ENCODE assay signal across 14 cellular contexts in the genomic region with DNA sequence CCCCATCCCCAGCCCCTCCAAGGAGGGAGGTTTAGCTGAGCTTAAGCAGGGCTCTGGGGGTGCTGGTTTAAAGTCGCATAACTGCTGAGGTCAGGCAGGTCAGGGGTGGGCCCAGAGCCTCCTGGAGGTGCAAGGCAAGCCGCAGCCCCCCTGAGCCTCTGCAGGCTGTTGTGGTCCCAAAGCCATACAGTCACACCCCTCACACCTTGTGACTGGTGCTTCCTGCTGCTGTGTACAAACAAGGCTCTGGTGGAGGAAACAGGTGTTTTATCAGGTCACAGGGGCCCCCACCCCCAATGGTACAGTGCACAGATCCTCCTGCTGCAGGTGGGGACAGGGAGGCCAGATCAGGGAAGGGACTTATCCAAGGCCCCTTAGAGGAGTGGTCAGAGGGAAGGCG. TPM values are rescaled to one million over a fixed set of nuclear protein-coding genes. Genes with fewer than 3 reads are reported as not detected.
DNase-seq lines count a peak whose midpoint lies in the region; ATAC-seq and TF ChIP-seq lines count a peak whose summit lies in the region.
"Had no signal": no experiment of that assay in that cellular context is flagged by ENCODE, and none has a peak within 500 bp of the region (broad histone marks: within the 10 kb centered on the region; RNA-seq: fewer than 3 reads in every experiment).

No MANE protein-coding gene starts in this region.

- no peak overlapping the region for H3K27ac Mint-ChIP-seq in Caco-2 (ENCODE audit: unreplicated experiment)

- H3F3A ChIP-seq in Loucy (ENCODE audit: low read depth): no peaks in the 10 kb centered on the region

- H3K36me3 ChIP-seq in BLaER1 treated with 17β-estradiol and CSF1 and Interleukin-3, amounts not matched to agents 10 nM and 100 nM: no peaks in the 10 kb centered on the region
- no peaks in the 10 kb centered on the region for H3K36me3 ChIP-seq in Loucy (ENCODE audit: insufficient read depth, low read length)
- no peaks in the 10 kb centered on the region for H3K36me3 ChIP-seq in lower lobe of right lung
- H3K36me3 ChIP-seq in Caco-2 (ENCODE audit: control insufficient read depth, insufficient read depth, low read length): no peaks in the 10 kb centered on the region

- BruUV-seq in Caco-2 (replicated peaks; lab: Mats Ljungman, UMichigan): no TSS peak

- H3K79me2 ChIP-seq in Loucy (ENCODE audit: insufficient read depth, low read length): no peaks in the 10 kb centered on the region

- POLR2A ChIA-PET in Caco-2 (lab: Charles Lee): no interaction called here

- H3K27ac ChIP-seq in BLaER1 treated with 17β-estradiol and CSF1 and Interleukin-3, amounts not matched to agents 10 nM and 100 nM: no peak overlapping the region
- peak overlapping the region; percentile 24 for H3K27ac ChIP-seq in lower lobe of right lung
- H3K27ac ChIP-seq: C4-2B had no signal

- no peaks in the 10 kb centered on the region for H3K9me2 ChIP-seq in Loucy (replicated peaks; ENCODE audit: low read depth, low read length)

- peaks cover 5% of the 10 kb centered on the region for H3K36me3 Mint-ChIP-seq in Caco-2 (ENCODE audit: insufficient read depth, unreplicated experiment)

- DNase-seq in activated T-helper 1 cell treated with Interleukin-2 at 50 U/mL for 16 hours (ENCODE audit: low read depth): peak; percentile 58
- DNase-seq in lower lobe of right lung: no peak
- DNase-seq in Caco-2: no peak
- DNase-seq in UCSD-AML1 (lab: John Stamatoyannopoulos, UW; ENCODE audit: unreplicated experiment): no peak
- no peak for DNase-seq in NCI-H748 treated with DMSO at 0.1 percent for 48 hours (lab: John Stamatoyannopoulos, UW)
- DNase-seq: aorta; NCI-H1930; NCI-H526 treated with DMSO at 0.1 percent for 48 hours; SHP77 treated with DMSO at 0.1 percent for 48 hours; stimulated activated CD4-positive, alpha-beta T cell treated with anti-CD3 and anti-CD28 coated beads, Interleukin-4, amount 100 ng/mL, for 1 hour had no signal

- no peaks in the 10 kb centered on the region for H3K9me3 Mint-ChIP-seq in Caco-2 (ENCODE audit: unreplicated experiment)

- no peaks in the 10 kb centered on the region for H3K27me3 Mint-ChIP-seq in Caco-2 (ENCODE audit: insufficient read depth, unreplicated experiment)

- H3K4me3 ChIP-seq in BLaER1 treated with 17β-estradiol and CSF1 and Interleukin-3, amounts not matched to agents 10 nM and 100 nM: no peak overlapping the region
- no peak overlapping the region for H3K4me3 ChIP-seq in Loucy (ENCODE audit: low read length, poor library complexity, severe bottlenecking)
- no peak overlapping the region for H3K4me3 ChIP-seq in lower lobe of right lung
- H3K4me3 ChIP-seq in Caco-2 (ENCODE audit: low read depth, low read length): no peak overlapping the region

- H3K9me3 ChIP-seq in BLaER1 treated with 17β-estradiol and CSF1 and Interleukin-3, amounts not matched to agents 10 nM and 100 nM (replicated peaks in 1 of 11): no peaks in the 10 kb centered on the region
- no peaks in the 10 kb centered on the region for H3K9me3 ChIP-seq in Loucy (ENCODE audit: insufficient read depth, low read depth, low read length)
- H3K9me3 ChIP-seq in lower lobe of right lung: no peaks in the 10 kb centered on the region
- no peaks in the 10 kb centered on the region for H3K9me3 ChIP-seq in Caco-2

- H3K9ac ChIP-seq in BLaER1 treated with 17β-estradiol and CSF1 and Interleukin-3, amounts not matched to agents 10 nM and 100 nM: no peak overlapping the region
- H3K9ac ChIP-seq in Loucy (ENCODE audit: low read depth, low read length, poor library complexity, severe bottlenecking): peak overlapping the region; percentile 32

- peaks cover 14 to 55% (median 40%) of the 10 kb centered on the region in 11 experiments for H3K27me3 ChIP-seq in BLaER1 treated with 17β-estradiol and CSF1 and Interleukin-3, amounts not matched to agents 10 nM and 100 nM
- H3K27me3 ChIP-seq in Loucy (ENCODE audit: insufficient read depth, low read length, poor library complexity, severe bottlenecking): no peaks in the 10 kb centered on the region
- no peaks in the 10 kb centered on the region for H3K27me3 ChIP-seq in lower lobe of right lung (ENCODE audit: low read depth)
- no peaks in the 10 kb centered on the region for H3K27me3 ChIP-seq in Caco-2 (replicated peaks; ENCODE audit: control insufficient read depth, insufficient read depth, low read length)

- H3K4me2 ChIP-seq in BLaER1 treated with 17β-estradiol and CSF1 and Interleukin-3, amounts not matched to agents 10 nM and 100 nM: peak overlapping the region in 9 of 11 experiments; percentile 65 to 95 (median 89); a peak in 16 of 22 replicates
- peak overlapping the region; percentile 34 for H3K4me2 ChIP-seq in Loucy (ENCODE audit: low read depth, low read length, poor library complexity, severe bottlenecking)

- H4K20me1 ChIP-seq in BLaER1 treated with 17β-estradiol and CSF1 and Interleukin-3, amounts not matched to agents 10 nM and 100 nM: peaks cover 0 to 99% (median 65%) of the 10 kb centered on the region in 11 experiments; a peak in 20 of 22 replicates
- no peaks in the 10 kb centered on the region for H4K20me1 ChIP-seq in Loucy (ENCODE audit: insufficient read depth, low read length, poor library complexity, severe bottlenecking)

- ATAC-seq in lower lobe of right lung (peak in 1 of 2 donors; percentile 17), HG02759 (IDR thresholded peaks at IDR 0.05; ENCODE audit: unreplicated experiment) (no peak)

- CTCF ChIA-PET in Caco-2 (lab: Charles Lee): no interaction called here

- intact Hi-C loops in lower lobe of right lung (cut with DNase I) (no loop called here), Caco-2 (cut with micrococcal nuclease; ENCODE audit: unreplicated experiment) (no loop called here)

- H2AFZ ChIP-seq in Loucy (ENCODE audit: low read length): no peak overlapping the region

- TF ChIP-seq CTCF in Loucy (conservative IDR thresholded peaks at IDR 0.05; ENCODE audit: low read length): no peak
- no peak for TF ChIP-seq CTCF in lower lobe of right lung (IDR thresholded peaks at IDR 0.05)
- no peak for TF ChIP-seq CTCF in Caco-2 (IDR thresholded peaks at IDR 0.05; ENCODE audit: insufficient read depth in 1 of 2, low read depth in 1 of 2, low read length in 1 of 2, severe bottlenecking in 1 of 2, unreplicated experiment in 1 of 2)

- H3K4me1 Mint-ChIP-seq in Caco-2 (ENCODE audit: low read depth, unreplicated experiment): no peaks in the 10 kb centered on the region

- no peak overlapping the region for H3K4me3 Mint-ChIP-seq in Caco-2 (ENCODE audit: unreplicated experiment)

- peaks cover 18 to 68% (median 61%) of the 10 kb centered on the region in 10 experiments for H3K4me1 ChIP-seq in BLaER1 treated with 17β-estradiol and CSF1 and Interleukin-3, amounts not matched to agents 10 nM and 100 nM
- H3K4me1 ChIP-seq in Loucy (ENCODE audit: insufficient read depth, low read length, poor library complexity, severe bottlenecking): peaks cover 21% of the 10 kb centered on the region
- H3K4me1 ChIP-seq in lower lobe of right lung: peaks cover 36% of the 10 kb centered on the region
- no peaks in the 10 kb centered on the region for H3K4me1 ChIP-seq in Caco-2

RNA-seq across cellular contexts. Expression of a gene that starts 8.0 kb away (rescaled TPM):
- total RNA-seq in lower lobe of right lung (5.7 TPM), Caco-2 (2022) (36.2 and 36.5 TPM in 2 replicates)

RNA-seq across cellular contexts. Expression of a gene that starts 54.2 kb away (rescaled TPM):
- total RNA-seq in lower lobe of right lung (249 TPM), Caco-2 (2022) (351 and 365 TPM in 2 replicates)
